8 cellular contexts compared by ENCODE assay signal in genomic region chr9:136363106-136363605, GRCh38. TPM values are rescaled to one million over a fixed set of nuclear protein-coding genes. Genes with fewer than 3 reads are reported as not detected.
DNase-seq lines count a peak whose midpoint lies in the region; ATAC-seq and TF ChIP-seq lines count a peak whose summit lies in the region.

No MANE protein-coding gene starts in this region.

- H3K9me3 ChIP-seq in GM23248 (ENCODE audit: low read depth) (no peaks in the 10 kb centered on the region), Karpas-422 (ENCODE audit: low read length) (no peaks in the 10 kb centered on the region)

- H3K27me3 ChIP-seq in GM23248 (replicated peaks; ENCODE audit: insufficient read depth) (no peaks in the 10 kb centered on the region), Karpas-422 (ENCODE audit: low read length) (no peaks in the 10 kb centered on the region)

- TF ChIP-seq CTCF in fibroblast of the aortic adventitia (IDR thresholded peaks at IDR 0.05; ENCODE audit: insufficient read depth, low read length) (no peak), neural crest cell (conservative IDR thresholded peaks at IDR 0.05) (no peak)

- peaks cover 6% of the 10 kb centered on the region for H3K27me3 Mint-ChIP-seq in neural crest cell (ENCODE audit: low read depth)
- H3K27me3 Mint-ChIP-seq in stimulated activated naive CD8-positive, alpha-beta T cell treated with anti-CD3 and anti-CD28 coated beads, Interleukin-15, amount 100 ng/mL, for 72 hours: no peaks in the 10 kb centered on the region

- H3K27ac Mint-ChIP-seq in neural crest cell (ENCODE audit: unreplicated experiment): peak overlapping the region; percentile 78
- peak overlapping the region; percentile 78 to 89 for H3K27ac Mint-ChIP-seq in stimulated activated naive CD8-positive, alpha-beta T cell treated with anti-CD3 and anti-CD28 coated beads, Interleukin-15, amount 100 ng/mL, for 72 hours

- H3K36me3 Mint-ChIP-seq in neural crest cell (ENCODE audit: low read depth): no peaks in the 10 kb centered on the region

- peak overlapping the region; percentile 70 for H3K4me2 ChIP-seq in GM23248 (ENCODE audit: unreplicated experiment)
- peak overlapping the region; percentile 75 for H3K4me2 ChIP-seq in Karpas-422 (ENCODE audit: low read depth, low read length, poor library complexity, severe bottlenecking)

- peak overlapping the region; percentile 91 for H3K4me3 Mint-ChIP-seq in neural crest cell
- peak overlapping the region; percentile 85 to 91 for H3K4me3 Mint-ChIP-seq in stimulated activated naive CD8-positive, alpha-beta T cell treated with anti-CD3 and anti-CD28 coated beads, Interleukin-15, amount 100 ng/mL, for 72 hours

- H3K4me3 ChIP-seq in GM23248 (peak overlapping the region; percentile 84), Karpas-422 (ENCODE audit: low read length) (peak overlapping the region; percentile 83), fibroblast of the aortic adventitia (ENCODE audit: low read depth, low read length) (peak overlapping the region; percentile 83)

- no peaks in the 10 kb centered on the region for H3K79me2 ChIP-seq in GM23248 (ENCODE audit: insufficient read depth)
- peaks cover 6% of the 10 kb centered on the region; the same call in 1 of the 2 replicates for H3K79me2 ChIP-seq in Karpas-422 (ENCODE audit: low read length)

- H2AFZ ChIP-seq in GM23248 (peak overlapping the region; percentile 70; the same call in 1 of the 2 replicates), Karpas-422 (ENCODE audit: low read length) (no peak overlapping the region)

- WGBS in GM23248 (ENCODE audit: low coverage in 1 of 2, low lambda C conversion rate in 2 of 2, missing lambda C conversion rate in 2 of 2), 2 experiments: 0 to 1% methylated on average over 24 to 43 of the region's 43 CpGs

- no peaks in the 10 kb centered on the region for H3K9me2 ChIP-seq in GM23248 (ENCODE audit: insufficient read depth)
- H3K9me2 ChIP-seq in Karpas-422 (replicated peaks; ENCODE audit: insufficient read depth, low read length): no peaks in the 10 kb centered on the region

- no peaks in the 10 kb centered on the region for H3F3A ChIP-seq in GM23248 (ENCODE audit: insufficient read depth)

- no peaks in the 10 kb centered on the region for H4K20me1 ChIP-seq in GM23248 (ENCODE audit: insufficient read depth)
- H4K20me1 ChIP-seq in Karpas-422 (ENCODE audit: insufficient read depth, low read depth, low read length): peaks cover 9% of the 10 kb centered on the region

- H3K4me1 Mint-ChIP-seq in neural crest cell: peaks cover 5% of the 10 kb centered on the region
- peaks cover 18% of the 10 kb centered on the region for H3K4me1 Mint-ChIP-seq in stimulated activated naive CD8-positive, alpha-beta T cell treated with anti-CD3 and anti-CD28 coated beads, Interleukin-15, amount 100 ng/mL, for 72 hours

- H3K36me3 ChIP-seq in GM23248 (ENCODE audit: low read depth) (no peaks in the 10 kb centered on the region), Karpas-422 (ENCODE audit: insufficient read depth, low read length) (no peaks in the 10 kb centered on the region)

- H3K27ac ChIP-seq in GM23248 (peak overlapping the region; percentile 66), Karpas-422 (ENCODE audit: low read length) (peak overlapping the region; percentile 89)

- H3K9ac ChIP-seq in GM23248: peak overlapping the region; percentile 89
- peak overlapping the region; percentile 99 for H3K9ac ChIP-seq in Karpas-422 (ENCODE audit: low read length)

- H3K4me1 ChIP-seq in GM23248 (ENCODE audit: insufficient read depth) (peaks cover 25% of the 10 kb centered on the region), Karpas-422 (ENCODE audit: low read length) (peaks cover 18% of the 10 kb centered on the region)

- ATAC-seq in stimulated activated naive CD8-positive, alpha-beta T cell treated with anti-CD3 and anti-CD28 coated beads, Interleukin-15, amount 100 ng/mL, for 72 hours: peak; percentile 84

- DNase-seq in EH (ENCODE audit: low read depth) (peak; percentile 97), GM23248 (peak; percentile 98), Karpas-422 (peak; percentile 98), RPMI8226 (peak; percentile 98), fibroblast of the aortic adventitia (ENCODE audit: low read depth) (peak; percentile 93), neural crest cell (ENCODE audit: low read depth, low spot score) (peak; percentile 95)
- DNase-seq in activated effector memory CD4-positive, alpha-beta T cell treated with Interleukin-2 at 50 U/mL for 16 hours: peak; percentile 85
- peak; percentile 87 to 91 for DNase-seq in stimulated activated naive CD8-positive, alpha-beta T cell treated with anti-CD3 and anti-CD28 coated beads, Interleukin-15, amount 100 ng/mL, for 72 hours

- in situ Hi-C loops in GM23248 (cut with MboI): no loop called here

- no peaks in the 10 kb centered on the region for H3K9me3 Mint-ChIP-seq in neural crest cell
- no peaks in the 10 kb centered on the region for H3K9me3 Mint-ChIP-seq in stimulated activated naive CD8-positive, alpha-beta T cell treated with anti-CD3 and anti-CD28 coated beads, Interleukin-15, amount 100 ng/mL, for 72 hours

RNA-seq across cellular contexts. Expression of gene DNLZ, which starts 0.4 kb away (rescaled TPM):
- 12.3 and 49.8 TPM in 2 replicates for total RNA-seq in GM23248 (2014; rRNA removed; shearing (Covaris generic))
- 25.9 and 27.1 TPM in 2 replicates for polyA plus RNA-seq in GM23248 (2016; fragmentation: Nextera tagmentation; extraction: Ambion mirVana)
- 40.1 and 104 TPM in 2 replicates for total RNA-seq in Karpas-422 (2014; rRNA removed; shearing (Covaris generic); ENCODE audit: low replicate concordance)
- total RNA-seq in fibroblast of the aortic adventitia (ENCODE audit: low replicate concordance) (5.2 and 6.1 TPM in 2 replicates), neural crest cell (21.3 and 21.7 TPM in 2 replicates)

RNA-seq across cellular contexts. Expression of gene CARD9, which starts 10.3 kb away (rescaled TPM):
- total RNA-seq in GM23248 (2014; rRNA removed; shearing (Covaris generic)): 0.11 TPM in 1 of 2 replicates, not detected in the other
- polyA plus RNA-seq in GM23248 (2016; fragmentation: Nextera tagmentation; extraction: Ambion mirVana): 0.60 and 0.61 TPM in 2 replicates
- total RNA-seq in Karpas-422 (2014; rRNA removed; shearing (Covaris generic); ENCODE audit: low replicate concordance): 1.3 and 2.9 TPM in 2 replicates
- total RNA-seq in fibroblast of the aortic adventitia (ENCODE audit: low replicate concordance) (1.1 and 1.4 TPM in 2 replicates), neural crest cell (1.3 and 1.4 TPM in 2 replicates)

RNA-seq across cellular contexts. Expression of gene GPSM1, which starts 35.8 kb away (rescaled TPM):
- 51.6 and 57.1 TPM in 2 replicates for total RNA-seq in GM23248 (2014; rRNA removed; shearing (Covaris generic))
- 12.4 and 13.7 TPM in 2 replicates for polyA plus RNA-seq in GM23248 (2016; fragmentation: Nextera tagmentation; extraction: Ambion mirVana)
- total RNA-seq in Karpas-422 (2014; rRNA removed; shearing (Covaris generic); ENCODE audit: low replicate concordance): 11.7 and 38.4 TPM in 2 replicates
- total RNA-seq in fibroblast of the aortic adventitia (ENCODE audit: low replicate concordance) (25.9 and 48.5 TPM in 2 replicates), neural crest cell (50.8 and 56.7 TPM in 2 replicates)

RNA-seq across cellular contexts. Expression of gene SNAPC4, which starts 36.8 kb away (rescaled TPM):
- total RNA-seq in GM23248 (2014; rRNA removed; shearing (Covaris generic)): 5.2 and 8.2 TPM in 2 replicates
- 3.3 and 4.4 TPM in 2 replicates for polyA plus RNA-seq in GM23248 (2016; fragmentation: Nextera tagmentation; extraction: Ambion mirVana)
- total RNA-seq in Karpas-422 (2014; rRNA removed; shearing (Covaris generic); ENCODE audit: low replicate concordance): 3.7 and 9.6 TPM in 2 replicates
- 12.1 and 17.7 TPM in 2 replicates for total RNA-seq in fibroblast of the aortic adventitia (ENCODE audit: low replicate concordance)
- total RNA-seq in neural crest cell: 18.2 and 19.0 TPM in 2 replicates

RNA-seq across cellular contexts. Expression of gene ENTR1, which starts 47.3 kb away (rescaled TPM):
- total RNA-seq in GM23248 (2014; rRNA removed; shearing (Covaris generic)): 36.4 and 50.2 TPM in 2 replicates
- 11.2 and 13.0 TPM in 2 replicates for polyA plus RNA-seq in GM23248 (2016; fragmentation: Nextera tagmentation; extraction: Ambion mirVana)
- 65.5 and 116 TPM in 2 replicates for total RNA-seq in Karpas-422 (2014; rRNA removed; shearing (Covaris generic); ENCODE audit: low replicate concordance)
- total RNA-seq in fibroblast of the aortic adventitia (ENCODE audit: low replicate concordance): 20.5 and 36.3 TPM in 2 replicates
- 84.1 and 89.3 TPM in 2 replicates for total RNA-seq in neural crest cell

Comparison
In these comparisons a context has a peak if more than half of its experiments do, and no peak if none do; other contexts are left out.
1. Peak in every context shown above with its lines: DNase-seq, ATAC-seq, H3K4me3 ChIP-seq and H3K27ac ChIP-seq.